In genomic region chr3:105970283-105970682, GRCh38 we compare ENCODE assay signal across 8 cellular contexts.
DNase-seq lines count a peak whose midpoint lies in the region; ATAC-seq and TF ChIP-seq lines count a peak whose summit lies in the region.

No MANE protein-coding gene starts in this region.

- no peak for TF ChIP-seq CTCF in choroid plexus epithelial cell (conservative IDR thresholded peaks at IDR 0.05; ENCODE audit: low read depth, low read length)

- no peak overlapping the region for H3K4me3 ChIP-seq in choroid plexus epithelial cell (ENCODE audit: low read depth, low read length)

- peak; percentile 77 for DNase-seq in ELF-1 (ENCODE audit: low read depth, low spot score)
- DNase-seq in NAMALWA (ENCODE audit: low spot score): peak; percentile 39
- DNase-seq in choroid plexus epithelial cell (ENCODE audit: low read depth): peak; percentile 85
- peak; percentile 27 for DNase-seq in mucosa of gallbladder (ENCODE audit: low spot score)
- no peak for DNase-seq in NCI-H345 treated with DMSO at 0.1 percent for 48 hours (lab: John Stamatoyannopoulos, UW; ENCODE audit: unreplicated experiment)
- DNase-seq in mesenteric fat pad (ENCODE audit: low spot score): no peak
- DNase-seq in NCI-H128 (lab: John Stamatoyannopoulos, UW; ENCODE audit: unreplicated experiment): no peak

- ATAC-seq in GM21390 (IDR thresholded peaks at IDR 0.05; ENCODE audit: unreplicated experiment): no peak

Comparison
In these comparisons a context has a peak if more than half of its experiments do, and no peak if none do; other contexts are left out.
1. DNase-seq: peak in ELF-1 (single experiment), NAMALWA (single experiment), choroid plexus epithelial cell (single experiment) and mucosa of gallbladder (single experiment); none in NCI-H345 treated with DMSO at 0.1 percent for 48 hours (single experiment), mesenteric fat pad (single experiment) and NCI-H128 (single experiment).